In genomic region chr14:102911541-102911951, GRCh38 we compare ENCODE assay signal across 19 cellular contexts. TPM values are rescaled to one million over a fixed set of nuclear protein-coding genes. Genes with fewer than 3 reads are reported as not detected.
"Had no signal": no experiment of that assay in that cellular context is flagged by ENCODE, and none has a peak within 500 bp of the region (broad histone marks: within the 10 kb centered on the region; RNA-seq: fewer than 3 reads in every experiment).

No MANE protein-coding gene starts in this region.

- H3K9me3 ChIP-seq: prostate gland, right atrium auricular region, thoracic aorta had no signal

- H3K4me1 ChIP-seq: prostate gland, right atrium auricular region had no signal

- H3K4me3 Mint-ChIP-seq: activated B cell treated with CpG ODN at 0.5 μM for 24 hours; activated CD4-positive, alpha-beta T cell treated with anti-CD3 and anti-CD28 coated beads, Interleukin-2, amount 10 ng/mL, durations not matched to agents 24 days and 14 days; activated CD8-positive, alpha-beta T cell treated with anti-CD3 and anti-CD28 coated beads for 36 hours; dendritic cell treated with granulocyte-macrophage colony-stimulating factor and Interleukin-4, amounts not matched to agents 40 ng/mL and 50 ng/mL, for 4 days; natural killer cell; stimulated activated memory B cell treated with anti-CD40 and anti-IgM and Interleukin-4, amounts not matched to agents 10 μg/mL and 1 μg/mL and 100 μg/mL, for 72 hours; T-helper 2 cell treated with Interferon-gamma antibody and Interleukin-4, amounts not matched to agents 5 μg/mL and 100 μg/mL, for 36 hours had no signal

- H3K4me1 Mint-ChIP-seq: activated CD4-positive, alpha-beta T cell treated with anti-CD3 and anti-CD28 coated beads, Interleukin-2, amount 10 ng/mL, durations not matched to agents 24 days and 14 days; natural killer cell had no signal

- H3K27me3 ChIP-seq: hepatocyte, right atrium auricular region had no signal

- H3K27ac ChIP-seq: hepatocyte, prostate gland, right atrium auricular region, thoracic aorta had no signal

- H3K27me3 Mint-ChIP-seq: activated B cell treated with CpG ODN at 0.5 μM for 24 hours; activated CD4-positive, alpha-beta T cell treated with anti-CD3 and anti-CD28 coated beads, Interleukin-2, amount 10 ng/mL, durations not matched to agents 24 days and 14 days; activated CD8-positive, alpha-beta T cell treated with anti-CD3 and anti-CD28 coated beads for 36 hours; dendritic cell treated with granulocyte-macrophage colony-stimulating factor and Interleukin-4, amounts not matched to agents 40 ng/mL and 50 ng/mL, for 4 days; stimulated activated memory B cell treated with anti-CD40 and anti-IgM and Interleukin-4, amounts not matched to agents 10 μg/mL and 1 μg/mL and 100 μg/mL, for 72 hours had no signal

- H3K4me3 ChIP-seq: hepatocyte, prostate gland, right atrium auricular region, thoracic aorta had no signal

- H3K4me2 ChIP-seq: hepatocyte had no signal

- H3K79me2 ChIP-seq: hepatocyte had no signal

- ATAC-seq: activated CD8-positive, alpha-beta T cell treated with anti-CD3 and anti-CD28 coated beads for 36 hours; natural killer cell; stimulated activated memory B cell treated with anti-CD40 and anti-IgM and Interleukin-4, amounts not matched to agents 10 μg/mL and 1 μg/mL and 100 μg/mL, for 72 hours had no signal

- DNase-seq: activated B cell treated with CpG ODN at 0.5 μM for 24 hours; activated CD4-positive, alpha-beta T cell treated with anti-CD3 and anti-CD28 coated beads, Interleukin-2, amount 10 ng/mL, durations not matched to agents 24 days and 14 days; activated CD8-positive, alpha-beta T cell treated with anti-CD3 and anti-CD28 coated beads for 36 hours; activated naive CD4-positive, alpha-beta T cell treated with anti-CD3 and anti-CD28 coated beads, Interleukin-2, amount 50 U/mL, for 16 hours; activated T-cell treated with anti-CD3 and anti-CD28 coated beads, Interleukin-2, amount 50 U/mL, for 1 hour; effector memory CD4-positive, alpha-beta T cell; natural killer cell; small intestine; stimulated activated CD4-positive, alpha-beta T cell treated with anti-CD3 and anti-CD28 coated beads, Interleukin-4, amount 100 ng/mL, for 24 hours had no signal

- H2AFZ ChIP-seq: hepatocyte had no signal

- H3K36me3 Mint-ChIP-seq: natural killer cell had no signal

- H3K9me3 Mint-ChIP-seq: activated B cell treated with CpG ODN at 0.5 μM for 24 hours; activated CD4-positive, alpha-beta T cell treated with anti-CD3 and anti-CD28 coated beads, Interleukin-2, amount 10 ng/mL, durations not matched to agents 24 days and 14 days; activated CD8-positive, alpha-beta T cell treated with anti-CD3 and anti-CD28 coated beads for 36 hours; activated T-helper 2 cell treated with anti-CD3 and anti-CD28 coated beads, Interferon-gamma antibody, Interleukin-2, Interleukin-4, amounts not matched to agents 10 μg/mL and 5 μg/mL and 100 μg/mL, durations not matched to agents 14 hours and 24 hours and 36 hours; dendritic cell treated with granulocyte-macrophage colony-stimulating factor and Interleukin-4, amounts not matched to agents 40 ng/mL and 50 ng/mL, for 4 days; natural killer cell; stimulated activated memory B cell treated with anti-CD40 and anti-IgM and Interleukin-4, amounts not matched to agents 10 μg/mL and 1 μg/mL and 100 μg/mL, for 72 hours; T-helper 2 cell treated with Interferon-gamma antibody and Interleukin-4, amounts not matched to agents 5 μg/mL and 100 μg/mL, for 36 hours had no signal

- H3K27ac Mint-ChIP-seq: activated B cell treated with CpG ODN at 0.5 μM for 24 hours; activated CD4-positive, alpha-beta T cell treated with anti-CD3 and anti-CD28 coated beads, Interleukin-2, amount 10 ng/mL, durations not matched to agents 24 days and 14 days; activated CD8-positive, alpha-beta T cell treated with anti-CD3 and anti-CD28 coated beads for 36 hours; activated T-helper 2 cell treated with anti-CD3 and anti-CD28 coated beads, Interferon-gamma antibody, Interleukin-2, Interleukin-4, amounts not matched to agents 10 μg/mL and 5 μg/mL and 100 μg/mL, durations not matched to agents 14 hours and 24 hours and 36 hours; dendritic cell treated with granulocyte-macrophage colony-stimulating factor and Interleukin-4, amounts not matched to agents 40 ng/mL and 50 ng/mL, for 4 days; natural killer cell; stimulated activated memory B cell treated with anti-CD40 and anti-IgM and Interleukin-4, amounts not matched to agents 10 μg/mL and 1 μg/mL and 100 μg/mL, for 72 hours; T-helper 2 cell treated with Interferon-gamma antibody and Interleukin-4, amounts not matched to agents 5 μg/mL and 100 μg/mL, for 36 hours had no signal

- H3K36me3 ChIP-seq: prostate gland, right atrium auricular region had no signal

RNA-seq across cellular contexts. Expression of gene AMN, which starts 10.9 kb away (rescaled TPM):
- total RNA-seq: endothelial cell of umbilical vein, SK-MEL-5 had no signal
